In genomic region chr20:35511814-35512420, GRCh38 we compare ENCODE assay signal across 2 cellular contexts.
TF ChIP-seq lines count a peak whose summit lies in the region.

No MANE protein-coding gene starts in this region.

TF ChIP-seq in HCT116, 20 proteins besides CTCF, POLR2A, EP300 and RAD21 (continued from another document):
- TF ChIP-seq REST (IDR thresholded peaks at IDR 0.05; ENCODE audit: low read depth): no peak
TF ChIP-seq in HCT116: peak in this region for 0.

TF ChIP-seq in SK-N-SH treated with all-trans-retinoic acid at 6 μM for 48 hours, 23 proteins besides CTCF, POLR2A, EP300 and RAD21 (continued from another document):
- TF ChIP-seq POU6F1 (CRISPR knock-in tag; IDR thresholded peaks at IDR 0.05; ENCODE audit: borderline replicate concordance, low read depth): no peak
- TF ChIP-seq GLIS3 (CRISPR knock-in tag; IDR thresholded peaks at IDR 0.05): no peak
- TF ChIP-seq TSHZ2 (CRISPR knock-in tag; IDR thresholded peaks at IDR 0.05): no peak
- TF ChIP-seq ZC3H10 (CRISPR knock-in tag; IDR thresholded peaks at IDR 0.05): no peak
